Comparison of ENCODE assay signal across 10 cellular contexts in the genomic region with DNA sequence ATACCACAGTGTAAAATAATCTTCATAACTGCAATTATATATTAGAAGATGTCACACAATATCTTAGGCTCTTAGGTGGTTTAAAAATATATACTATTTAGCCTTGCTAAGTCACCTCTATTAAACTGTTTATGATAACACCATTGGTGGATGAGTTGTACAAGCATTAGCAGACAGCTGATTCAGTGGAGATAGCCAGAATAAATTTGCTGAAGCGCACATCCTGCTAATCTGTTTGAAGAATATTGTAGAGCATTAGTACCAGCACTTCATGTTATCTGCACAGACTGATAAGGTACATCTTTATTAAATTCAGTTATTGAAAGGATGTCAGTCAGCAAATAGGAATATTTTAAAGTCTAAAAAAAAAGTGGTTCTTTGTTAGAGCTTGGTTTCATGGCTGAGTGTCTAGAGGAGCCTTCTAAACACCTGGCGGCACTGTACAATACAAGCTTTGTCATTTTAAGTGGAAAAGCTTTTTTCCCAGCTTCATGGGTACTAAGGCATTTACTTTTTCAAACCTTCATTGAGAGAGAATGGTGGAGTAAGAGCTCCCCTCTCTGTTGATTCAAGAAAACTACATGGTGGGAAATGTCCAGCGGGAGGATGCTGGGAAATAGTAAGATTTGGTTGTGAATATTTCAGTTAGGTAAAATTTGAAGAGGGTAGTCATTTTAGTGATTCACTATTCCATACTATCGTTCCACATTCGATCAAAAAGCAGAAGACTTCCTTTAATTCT.
DNase-seq lines count a peak whose midpoint lies in the region; ATAC-seq, FAIRE-seq and TF ChIP-seq lines count a peak whose summit lies in the region.
"Had no signal": no experiment of that assay in that cellular context is flagged by ENCODE, and none has a peak within 500 bp of the region (broad histone marks: within the 10 kb centered on the region; RNA-seq: fewer than 3 reads in every experiment).

No MANE protein-coding gene starts in this region.

- H3K4me3 ChIP-seq in BE2C (ENCODE audit: low read depth, low read length), result no peak overlapping the region
- H3K4me3 ChIP-seq: SJSA1 had no signal

- FAIRE-seq in TTC549 (lab: Jason Lieb, UNC), result peak; percentile 96

- TF ChIP-seq CTCF in BE2C (IDR thresholded peaks at IDR 0.05; ENCODE audit: low read depth, low read length), result peak; percentile 85

- H3K36me3 ChIP-seq in BE2C, result no peaks in the 10 kb centered on the region
- H3K36me3 ChIP-seq: SJSA1 had no signal

- no peak for ATAC-seq in GM18870 (IDR thresholded peaks at IDR 0.05; ENCODE audit: unreplicated experiment)

- H3K4me1 ChIP-seq in BE2C, result no peaks in the 10 kb centered on the region; the same call in 1 of the 2 replicates
- H3K4me1 ChIP-seq: SJSA1 had no signal

- no peaks in the 10 kb centered on the region for H3K9me3 ChIP-seq in BE2C
- H3K9me3 ChIP-seq: SJSA1 had no signal

- DNase-seq in BE2C (peak; percentile 12), HCEC 1CT (peak; percentile 5), inferior parietal cortex (ENCODE audit: extremely low spot score) (peak; percentile 66), NCI-H2029 treated with DMSO at 0.1 percent for 48 hours (lab: John Stamatoyannopoulos, UW) (no peak), ureter (ENCODE audit: low spot score) (no peak), NCI-H187 (lab: John Stamatoyannopoulos, UW) (no peak)
- DNase-seq: activated naive CD4-positive, alpha-beta T cell treated with anti-CD3 and anti-CD28 coated beads, Interleukin-2, amount 10 ng/mL, durations not matched to agents 7 days and 5 days had no signal

- no peaks in the 10 kb centered on the region for H3K27me3 ChIP-seq in BE2C
- H3K27me3 ChIP-seq: SJSA1 had no signal

Comparison
In these comparisons a context has a peak if more than half of its experiments do, and no peak if none do; other contexts are left out.
1. DNase-seq: peak in BE2C (single experiment), HCEC 1CT (single experiment) and inferior parietal cortex (single experiment); none in NCI-H2029 treated with DMSO at 0.1 percent for 48 hours (single experiment), ureter (single experiment) and NCI-H187 (0 of 2).